1 cellular context compared by ENCODE assay signal in genomic region chr17:34998205-34998604, GRCh38.
TF ChIP-seq lines count a peak whose summit lies in the region.

No MANE protein-coding gene starts in this region.

TF ChIP-seq in GM12878, 131 proteins besides CTCF, POLR2A, EP300 and RAD21 (continued from another document):
- no peak for TF ChIP-seq PRDM15 (CRISPR knock-in tag; IDR thresholded peaks at IDR 0.05)
